Comparison of ENCODE assay signal across 12 cellular contexts in the genomic region with DNA sequence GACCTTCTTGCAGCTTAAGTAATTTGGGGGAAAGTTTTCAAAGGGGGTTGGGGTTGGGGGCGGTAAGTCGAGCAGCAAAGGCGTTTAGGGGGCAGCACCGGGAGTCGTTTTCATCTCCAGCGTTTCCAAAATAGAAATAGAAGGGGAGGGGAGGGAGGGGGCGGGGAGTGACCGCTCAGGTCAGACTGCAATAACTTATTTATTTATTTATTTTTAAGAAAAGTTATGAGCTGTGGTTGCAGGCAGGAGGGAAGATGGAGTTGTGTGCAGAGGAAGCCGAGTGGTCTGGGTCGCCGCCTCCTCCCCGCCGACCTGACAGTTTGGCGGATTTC. TPM values are rescaled to one million over a fixed set of nuclear protein-coding genes. Genes with fewer than 3 reads are reported as not detected.
DNase-seq lines count a peak whose midpoint lies in the region; ATAC-seq and TF ChIP-seq lines count a peak whose summit lies in the region.
"Had no signal": no experiment of that assay in that cellular context is flagged by ENCODE, and none has a peak within 500 bp of the region (broad histone marks: within the 10 kb centered on the region; RNA-seq: fewer than 3 reads in every experiment).

No MANE protein-coding gene starts in this region.

- DNase-seq in GM12865 (ENCODE audit: low read depth) (no peak), activated B cell treated with CpG ODN at 0.5 μM for 24 hours (no peak), skeletal muscle cell (ENCODE audit: low read depth) (no peak), NCI-H510A treated with DMSO at 0.1 percent for 48 hours (lab: John Stamatoyannopoulos, UW) (no peak), epidermal melanocyte (ENCODE audit: insufficient read length, low spot score) (no peak)
- DNase-seq in activated CD4-positive, alpha-beta T cell treated with anti-CD3 and anti-CD28 coated beads for 1 hour, result no peak
- DNase-seq: HCEC 1CT; Kasumi-1; SHP77 treated with DMSO at 0.1 percent for 48 hours; stimulated activated CD4-positive, alpha-beta T cell treated with anti-CD3 and anti-CD28 coated beads, Interleukin-4, amount 100 ng/mL, for 4 hours had no signal

- H3K27ac Mint-ChIP-seq in activated B cell treated with CpG ODN at 0.5 μM for 24 hours, result no peak overlapping the region

- peak overlapping the region; percentile 55 for H3K4me3 Mint-ChIP-seq in activated B cell treated with CpG ODN at 0.5 μM for 24 hours

- no peaks in the 10 kb centered on the region for H3K9me3 Mint-ChIP-seq in activated B cell treated with CpG ODN at 0.5 μM for 24 hours

- H3K4me1 Mint-ChIP-seq in activated B cell treated with CpG ODN at 0.5 μM for 24 hours, result peaks cover 18% of the 10 kb centered on the region

- POLR2A ChIA-PET in activated B cell treated with CpG ODN at 0.5 μM for 24 hours (lab: Charles Lee), result no interaction called here

- H3K36me3 Mint-ChIP-seq in activated B cell treated with CpG ODN at 0.5 μM for 24 hours (ENCODE audit: low read depth), result no peaks in the 10 kb centered on the region

- ATAC-seq in activated B cell treated with CpG ODN at 0.5 μM for 24 hours (ENCODE audit: low read depth), result no peak
- no peak for ATAC-seq in HG03108 (IDR thresholded peaks at IDR 0.05; ENCODE audit: unreplicated experiment)

- intact Hi-C loops in activated B cell treated with CpG ODN at 0.5 μM for 24 hours (cut with micrococcal nuclease), result no loop called here

- CTCF ChIA-PET in activated B cell treated with CpG ODN at 0.5 μM for 24 hours (lab: Charles Lee), result no interaction called here

- H3K4me3 ChIP-seq in GM12865 (ENCODE audit: low read depth, low read length) (peak overlapping the region; percentile 80), iPS-11a (ENCODE audit: low read depth, low read length) (peak overlapping the region; percentile 72), skeletal muscle cell (ENCODE audit: low read depth, low read length) (peak overlapping the region; percentile 73)

- peaks cover 57% of the 10 kb centered on the region for H3K27me3 Mint-ChIP-seq in activated B cell treated with CpG ODN at 0.5 μM for 24 hours

- TF ChIP-seq CTCF in GM12865 (IDR thresholded peaks at IDR 0.05; ENCODE audit: insufficient read depth, low read depth, low read length, missing control alignments) (no peak), activated B cell treated with CpG ODN at 0.5 μM for 24 hours (IDR thresholded peaks at IDR 0.05) (no peak)

RNA-seq across cellular contexts. Expression of a gene that starts 1.5 kb away (rescaled TPM):
- total RNA-seq in activated B cell treated with CpG ODN at 0.5 μM for 24 hours, result 0.07 TPM in 2 replicates
